In genomic region chr11:10524471-10524870, GRCh38 we compare ENCODE assay signal across 22 cellular contexts. TPM values are rescaled to one million over a fixed set of nuclear protein-coding genes. Genes with fewer than 3 reads are reported as not detected.
A peak's percentile ranks its signal among the peaks of the same experiment; 100 is the strongest.
DNase-seq lines count a peak whose midpoint lies in the region; ATAC-seq, FAIRE-seq and TF ChIP-seq lines count a peak whose summit lies in the region.
"Had no signal": no experiment of that assay in that cellular context is flagged by ENCODE, and none has a peak within 500 bp of the region (broad histone marks: within the 10 kb centered on the region; RNA-seq: fewer than 3 reads in every experiment).

No MANE protein-coding gene starts in this region.

- H2BK15ac ChIP-seq in mesenchymal stem cell (ENCODE audit: low read depth, poor library complexity, severe bottlenecking) = no peak overlapping the region

- peaks cover 3% of the 10 kb centered on the region; the same call in 1 of the 2 replicates for H3K36me3 ChIP-seq in Panc1 (ENCODE audit: control insufficient read depth, insufficient read depth, low read length)
- H3K36me3 ChIP-seq in mesenchymal stem cell (ENCODE audit: control insufficient read depth in 1 of 2, insufficient read depth in 2 of 2, low read depth in 1 of 2, low read length in 2 of 2) = peaks cover 4 to 87% of the 10 kb centered on the region in 2 experiments

- no peak overlapping the region for H2BK5ac ChIP-seq in mesenchymal stem cell (ENCODE audit: low read depth, low read length, poor library complexity, severe bottlenecking)

- POLR2A ChIA-PET in Panc1 (lab: Charles Lee) = no interaction called here

- H3K4ac ChIP-seq in mesenchymal stem cell (ENCODE audit: low read depth in 1 of 2, low read length in 2 of 2) = no peak overlapping the region

- ATAC-seq in Panc1 (no peak), HG02763 (IDR thresholded peaks at IDR 0.05; ENCODE audit: unreplicated experiment) (no peak), HG03432 (IDR thresholded peaks at IDR 0.05; ENCODE audit: unreplicated experiment) (no peak)

- no peak overlapping the region for H2AK5ac ChIP-seq in mesenchymal stem cell (ENCODE audit: low read length, severe bottlenecking)

- no peak overlapping the region for H3K9ac ChIP-seq in mesenchymal stem cell (ENCODE audit: low read length)
- H3K9ac ChIP-seq: KMS-11 had no signal

- no peaks in the 10 kb centered on the region for H3K27me3 ChIP-seq in Panc1 (ENCODE audit: control insufficient read depth, insufficient read depth, low read length)
- no peaks in the 10 kb centered on the region for H3K27me3 ChIP-seq in mesenchymal stem cell (ENCODE audit: control insufficient read depth in 1 of 2, insufficient read depth in 1 of 2, low read length in 2 of 2)

- WGBS in mesenchymal stem cell = 100% methylated on average over 1 of the region's 1 CpG

- no peak overlapping the region for H2BK120ac ChIP-seq in mesenchymal stem cell (ENCODE audit: low read depth, low read length)

- BruUV-seq in Panc1 (replicated peaks; lab: Mats Ljungman, UMichigan) = TSS peak; percentile 13

- H3K14ac ChIP-seq in mesenchymal stem cell (ENCODE audit: low read length in 2 of 2) = no peak overlapping the region

- DNase-seq in Panc1 (ENCODE audit: low read depth, low spot score) = no peak
- peak; percentile 56 to 91 for DNase-seq in dermis microvascular lymphatic vessel endothelial cell (ENCODE audit: low read depth in 2 of 2)
- DNase-seq in glomerular endothelial cell (ENCODE audit: extremely low read depth, low read depth, low spot score) = peak; percentile 87
- DNase-seq in superior temporal gyrus (ENCODE audit: extremely low spot score) = peak; percentile 32
- no peak for DNase-seq in mesenchymal stem cell
- no peak for DNase-seq in urothelium cell line (ENCODE audit: low spot score)
- DNase-seq: CD4-positive, CD25-positive, alpha-beta regulatory T cell; MM.1S; NCI-H1694; NCI-H2029 treated with DMSO at 0.1 percent for 48 hours; NCI-H510A; NCI-H69; SIG-M5 had no signal

- in situ Hi-C loops in Panc1 (cut with HindIII; ENCODE audit: low pct_unique_long_range_greater_than_20kb, low sequenced_read_pairs) = no loop called here

- H4K91ac ChIP-seq in mesenchymal stem cell (ENCODE audit: low read length) = no peak overlapping the region

- peaks cover 2% of the 10 kb centered on the region for H3K79me1 ChIP-seq in mesenchymal stem cell (replicated peaks; ENCODE audit: low read length, poor library complexity, severe bottlenecking)

- H3K4me2 ChIP-seq in mesenchymal stem cell (ENCODE audit: low read length, poor library complexity, severe bottlenecking) = no peak overlapping the region
- H3K4me2 ChIP-seq: KMS-11 had no signal

- no peak overlapping the region for H2BK12ac ChIP-seq in mesenchymal stem cell (ENCODE audit: low read length in 2 of 2)

- no peak overlapping the region for H4K8ac ChIP-seq in mesenchymal stem cell (ENCODE audit: low read length)

- no peak overlapping the region for H3K23ac ChIP-seq in mesenchymal stem cell (ENCODE audit: low read length in 2 of 2)

- no peaks in the 10 kb centered on the region for H3K9me3 ChIP-seq in Panc1 (ENCODE audit: control insufficient read depth, insufficient read depth, low read depth, low read length)
- H3K9me3 ChIP-seq in mesenchymal stem cell (ENCODE audit: control insufficient read depth, low read length) = no peaks in the 10 kb centered on the region
- H3K9me3 ChIP-seq: HAP-1 had no signal

- intact Hi-C loops in Panc1 (cut with micrococcal nuclease; ENCODE audit: unreplicated experiment) = no loop called here

- no peak overlapping the region for H3K27ac ChIP-seq in Panc1 (ENCODE audit: low read length)
- H3K27ac ChIP-seq in mesenchymal stem cell (ENCODE audit: low read length, poor library complexity, severe bottlenecking) = no peak overlapping the region
- H3K27ac ChIP-seq: KMS-11, SK-N-MC had no signal

- no peak overlapping the region for H3K4me3 ChIP-seq in Panc1 (ENCODE audit: low read depth in 2 of 2, low read length in 2 of 2)
- no peak overlapping the region for H3K4me3 ChIP-seq in mesenchymal stem cell (ENCODE audit: insufficient read depth in 1 of 2, low read depth in 1 of 2, low read length in 2 of 2)
- H3K4me3 ChIP-seq: HAP-1, SK-N-MC had no signal

- no peak for FAIRE-seq in urothelium cell line (lab: Jason Lieb, UNC)
- FAIRE-seq: GM18507, RCC 7860 had no signal

- TF ChIP-seq CTCF in Panc1 (IDR thresholded peaks at IDR 0.05) = no peak

- H3K4me1 ChIP-seq in Panc1 (ENCODE audit: control insufficient read depth, insufficient read depth, low read length) = no peaks in the 10 kb centered on the region
- no peaks in the 10 kb centered on the region for H3K4me1 ChIP-seq in mesenchymal stem cell (ENCODE audit: control insufficient read depth, insufficient read depth, low read depth, low read length)
- H3K4me1 ChIP-seq: HAP-1 had no signal

- H2AFZ ChIP-seq in mesenchymal stem cell (ENCODE audit: low read depth, low read length) = no peak overlapping the region

- CTCF ChIA-PET in Panc1 (lab: Charles Lee) = no interaction called here

- H3K18ac ChIP-seq in mesenchymal stem cell (ENCODE audit: low read depth in 1 of 2, low read length in 2 of 2) = no peak overlapping the region

RNA-seq across cellular contexts. Expression of gene RNF141, which starts 16.5 kb away (rescaled TPM):
- 35.8 TPM for total RNA-seq in Panc1 (2021; ENCODE audit: unreplicated experiment)
- 27.8 TPM for polyA plus RNA-seq in Panc1 (2012; ENCODE audit: insufficient read length)
- total RNA-seq in dermis microvascular lymphatic vessel endothelial cell = 38.0 and 48.9 TPM in 2 replicates
- 27.2 and 32.1 TPM in 2 replicates for total RNA-seq in glomerular endothelial cell
- 22.6 TPM for polyA plus RNA-seq in mesenchymal stem cell (2013, experiment 1 of 2)
- 23.1 TPM for polyA plus RNA-seq in mesenchymal stem cell (2013, experiment 2 of 2)

RNA-seq across cellular contexts. Expression of gene LYVE1, which starts 44.0 kb away (rescaled TPM):
- total RNA-seq in Panc1 (2021; ENCODE audit: unreplicated experiment) (0.31 TPM), dermis microvascular lymphatic vessel endothelial cell (62.0 and 441 TPM in 2 replicates), glomerular endothelial cell (254 and 616 TPM in 2 replicates)
- polyA plus RNA-seq in Panc1 (2012; ENCODE audit: insufficient read length) = not detected
- 0.35 TPM for polyA plus RNA-seq in mesenchymal stem cell (2013, experiment 1 of 2)
- 0.32 TPM for polyA plus RNA-seq in mesenchymal stem cell (2013, experiment 2 of 2)
- total RNA-seq: A172; CD4-positive, CD25-positive, alpha-beta regulatory T cell; OCI-LY7 had no signal
- polyA plus RNA-seq: CD4-positive, CD25-positive, alpha-beta regulatory T cell had no signal

Comparison
In these comparisons a context has a peak if more than half of its experiments do, and no peak if none do; other contexts are left out.
1. DNase-seq: peak in dermis microvascular lymphatic vessel endothelial cell (2 of 2), glomerular endothelial cell (single experiment) and superior temporal gyrus (single experiment); none in Panc1 (single experiment), mesenchymal stem cell (single experiment) and urothelium cell line (single experiment).
2. RNA of gene LYVE1, which starts 44.0 kb away (total RNA-seq): 254 to 616 TPM in glomerular endothelial cell and 62.0 to 441 TPM in dermis microvascular lymphatic vessel endothelial cell; 0.31 TPM in Panc1 (single experiment); every median in the first group is over 10 times any median in the second.